ENCODE assay signal across 8 cellular contexts in genomic region chr9:122125158-122125890, GRCh38. TPM values are rescaled to one million over a fixed set of nuclear protein-coding genes. Genes with fewer than 3 reads are reported as not detected.
A peak's percentile ranks its signal among the peaks of the same experiment; 100 is the strongest.
DNase-seq lines count a peak whose midpoint lies in the region; ATAC-seq and TF ChIP-seq lines count a peak whose summit lies in the region.

No MANE protein-coding gene starts in this region.

- H3K27ac Mint-ChIP-seq in activated T-helper 2 cell treated with anti-CD3 and anti-CD28 coated beads, Interferon-gamma antibody, Interleukin-2, Interleukin-4, amounts not matched to agents 10 μg/mL and 5 μg/mL and 100 μg/mL, durations not matched to agents 14 hours and 24 hours and 36 hours = no peak overlapping the region
- no peak overlapping the region for H3K27ac Mint-ChIP-seq in neural progenitor cell

- H3K9ac ChIP-seq in KMS-11 (no peak overlapping the region), neural progenitor cell (no peak overlapping the region)

- H3K4me1 ChIP-seq in KMS-11 (ENCODE audit: low read depth, poor library complexity, severe bottlenecking) (no peaks in the 10 kb centered on the region), neural progenitor cell (peaks cover 10% of the 10 kb centered on the region)

- no peaks in the 10 kb centered on the region for H3K9me3 ChIP-seq in neural progenitor cell (ENCODE audit: low read depth)

- H3K4me2 ChIP-seq in KMS-11 (no peak overlapping the region), neural progenitor cell (no peak overlapping the region)

- DNase-seq in AG09319 (ENCODE audit: extremely low read depth, low read depth) = peak; percentile 44
- DNase-seq in RWPE1 (ENCODE audit: low spot score) = peak; percentile 96
- peak; percentile 63 for DNase-seq in activated T-helper 2 cell treated with anti-CD3 and anti-CD28 coated beads, Interferon-gamma antibody, Interleukin-2, Interleukin-4, amounts not matched to agents 10 μg/mL and 5 μg/mL and 100 μg/mL, durations not matched to agents 14 hours and 24 hours and 36 hours (ENCODE audit: low spot score)
- peak; percentile 83 for DNase-seq in fibroblast of pulmonary artery (ENCODE audit: low read depth)
- peak; percentile 84 for DNase-seq in neural progenitor cell (ENCODE audit: low spot score)
- peak; percentile 41 for DNase-seq in stromal cell of bone marrow (ENCODE audit: low read depth)

- intact Hi-C loops in activated T-helper 2 cell treated with anti-CD3 and anti-CD28 coated beads, Interferon-gamma antibody, Interleukin-2, Interleukin-4, amounts not matched to agents 10 μg/mL and 5 μg/mL and 100 μg/mL, durations not matched to agents 14 hours and 24 hours and 36 hours (cut with micrococcal nuclease) = loop anchor here (1.0 kb wide), 2 partner anchors 225 to 328 kb away; no protein-coding TSS in a partner anchor

- H3K27me3 ChIP-seq in KMS-11 (ENCODE audit: insufficient read depth, low read depth) (no peaks in the 10 kb centered on the region), neural progenitor cell (peaks cover 70% of the 10 kb centered on the region)

- H2AFZ ChIP-seq in KMS-11 (ENCODE audit: low read depth) (no peak overlapping the region), neural progenitor cell (replicated peaks) (no peak overlapping the region)

- peaks cover 7% of the 10 kb centered on the region for H3K4me1 Mint-ChIP-seq in activated T-helper 2 cell treated with anti-CD3 and anti-CD28 coated beads, Interferon-gamma antibody, Interleukin-2, Interleukin-4, amounts not matched to agents 10 μg/mL and 5 μg/mL and 100 μg/mL, durations not matched to agents 14 hours and 24 hours and 36 hours (ENCODE audit: low read depth)
- H3K4me1 Mint-ChIP-seq in neural progenitor cell = peaks cover 13% of the 10 kb centered on the region

- peaks cover 30% of the 10 kb centered on the region for H3K27me3 Mint-ChIP-seq in activated T-helper 2 cell treated with anti-CD3 and anti-CD28 coated beads, Interferon-gamma antibody, Interleukin-2, Interleukin-4, amounts not matched to agents 10 μg/mL and 5 μg/mL and 100 μg/mL, durations not matched to agents 14 hours and 24 hours and 36 hours (ENCODE audit: low read depth)
- H3K27me3 Mint-ChIP-seq in neural progenitor cell (ENCODE audit: insufficient read depth, low read depth) = peaks cover 40% of the 10 kb centered on the region

- peak; percentile 64 for ATAC-seq in GM19035 (IDR thresholded peaks at IDR 0.05; ENCODE audit: unreplicated experiment)

- POLR2A ChIA-PET in RWPE1 (lab: Yijun Ruan, JAX; ENCODE audit: low non-redundant PET) = interaction anchor here (0.7 kb wide), 1 partner anchor 216 kb away, joined by 3 read pairs; no protein-coding TSS in a partner anchor

- H3K36me3 ChIP-seq in KMS-11 (ENCODE audit: insufficient read depth) = no peaks in the 10 kb centered on the region
- H3K36me3 ChIP-seq in neural progenitor cell = no peaks in the 10 kb centered on the region

- H3K27ac ChIP-seq in KMS-11 (no peak overlapping the region), RWPE1 (peak overlapping the region; percentile 44), neural progenitor cell (no peak overlapping the region)

- H4K20me1 ChIP-seq in KMS-11 (ENCODE audit: insufficient read depth) = no peaks in the 10 kb centered on the region
- peaks cover 6% of the 10 kb centered on the region for H4K20me1 ChIP-seq in neural progenitor cell (ENCODE audit: low read depth)

- TF ChIP-seq CTCF in AG09319 (IDR thresholded peaks at IDR 0.05; ENCODE audit: low read depth, low read length) (peak; percentile 98), KMS-11 (conservative IDR thresholded peaks at IDR 0.05; ENCODE audit: low read depth, low read length) (peak; percentile 92), RWPE1 (conservative IDR thresholded peaks at IDR 0.05; ENCODE audit: low read depth) (peak; percentile 100), fibroblast of pulmonary artery (IDR thresholded peaks at IDR 0.05; ENCODE audit: low read length, missing control alignments) (peak; percentile 91), neural progenitor cell (IDR thresholded peaks at IDR 0.05) (peak; percentile 97)

- H3K9me3 Mint-ChIP-seq in activated T-helper 2 cell treated with anti-CD3 and anti-CD28 coated beads, Interferon-gamma antibody, Interleukin-2, Interleukin-4, amounts not matched to agents 10 μg/mL and 5 μg/mL and 100 μg/mL, durations not matched to agents 14 hours and 24 hours and 36 hours = no peaks in the 10 kb centered on the region
- H3K9me3 Mint-ChIP-seq in neural progenitor cell = no peaks in the 10 kb centered on the region

- H3F3A ChIP-seq in neural progenitor cell (ENCODE audit: low read depth) = no peaks in the 10 kb centered on the region

- no peak overlapping the region for H3K4me3 ChIP-seq in KMS-11 (IDR thresholded peaks at IDR 0.05; ENCODE audit: insufficient read depth, low read depth, low read length)
- no peak overlapping the region for H3K4me3 ChIP-seq in fibroblast of pulmonary artery (replicated peaks; ENCODE audit: low read depth, low read length)
- H3K4me3 ChIP-seq in neural progenitor cell = no peak overlapping the region

- no peak overlapping the region for H3K4me3 Mint-ChIP-seq in activated T-helper 2 cell treated with anti-CD3 and anti-CD28 coated beads, Interferon-gamma antibody, Interleukin-2, Interleukin-4, amounts not matched to agents 10 μg/mL and 5 μg/mL and 100 μg/mL, durations not matched to agents 14 hours and 24 hours and 36 hours (ENCODE audit: low read depth)
- peak overlapping the region; percentile 73 for H3K4me3 Mint-ChIP-seq in neural progenitor cell

- H3K79me2 ChIP-seq in KMS-11 (ENCODE audit: insufficient read depth, low read depth) (no peaks in the 10 kb centered on the region), neural progenitor cell (ENCODE audit: low read depth) (no peaks in the 10 kb centered on the region)

- CTCF ChIA-PET in RWPE1 (lab: Yijun Ruan, JAX) = interaction anchor here (0.5 to 10.5 kb wide), 29 partner anchors 9 to 688 kb away, joined by 3 to 99 read pairs (median 3); partner anchors contain the start of genes MRRF and RBM18

- no peaks in the 10 kb centered on the region for H3K36me3 Mint-ChIP-seq in activated T-helper 2 cell treated with anti-CD3 and anti-CD28 coated beads, Interferon-gamma antibody, Interleukin-2, Interleukin-4, amounts not matched to agents 10 μg/mL and 5 μg/mL and 100 μg/mL, durations not matched to agents 14 hours and 24 hours and 36 hours (ENCODE audit: low read depth)
- no peaks in the 10 kb centered on the region for H3K36me3 Mint-ChIP-seq in neural progenitor cell

RNA-seq across cellular contexts. Expression of gene TTLL11, which starts 32.2 kb away (rescaled TPM):
- 2.2 and 2.4 TPM in 2 replicates for total RNA-seq in activated T-helper 2 cell treated with anti-CD3 and anti-CD28 coated beads, Interferon-gamma antibody, Interleukin-2, Interleukin-4, amounts not matched to agents 10 μg/mL and 5 μg/mL and 100 μg/mL, durations not matched to agents 14 hours and 24 hours and 36 hours
- total RNA-seq in neural progenitor cell (ENCODE audit: low replicate concordance) = 0.75 and 0.84 TPM in 2 replicates

RNA-seq across cellular contexts. Expression of gene NDUFA8, which starts 34.3 kb away (rescaled TPM):
- 45.4 and 48.7 TPM in 2 replicates for total RNA-seq in activated T-helper 2 cell treated with anti-CD3 and anti-CD28 coated beads, Interferon-gamma antibody, Interleukin-2, Interleukin-4, amounts not matched to agents 10 μg/mL and 5 μg/mL and 100 μg/mL, durations not matched to agents 14 hours and 24 hours and 36 hours
- 33.6 and 49.6 TPM in 2 replicates for total RNA-seq in neural progenitor cell (ENCODE audit: low replicate concordance)

RNA-seq across cellular contexts. Expression of gene MORN5, which starts 34.4 kb away (rescaled TPM):
- total RNA-seq in activated T-helper 2 cell treated with anti-CD3 and anti-CD28 coated beads, Interferon-gamma antibody, Interleukin-2, Interleukin-4, amounts not matched to agents 10 μg/mL and 5 μg/mL and 100 μg/mL, durations not matched to agents 14 hours and 24 hours and 36 hours = not detected in 2 replicates
- total RNA-seq in neural progenitor cell (ENCODE audit: low replicate concordance) = 1.7 and 3.7 TPM in 2 replicates

Comparison
In these comparisons a context has a peak if more than half of its experiments do, and no peak if none do; other contexts are left out.
1. DNase-seq: peak in every context shown above with its lines; median percentile 96 in RWPE1; 84 in neural progenitor cell; 83 in fibroblast of pulmonary artery; 63 in activated T-helper 2 cell treated with anti-CD3 and anti-CD28 coated beads, Interferon-gamma antibody, Interleukin-2, Interleukin-4, amounts not matched to agents 10 μg/mL and 5 μg/mL and 100 μg/mL, durations not matched to agents 14 hours and 24 hours and 36 hours; 44 in AG09319; 41 in stromal cell of bone marrow.